Comparison of ENCODE assay signal across 8 cellular contexts in genomic region chr2:190887089-190887488, GRCh38. TPM values are rescaled to one million over a fixed set of nuclear protein-coding genes. Genes with fewer than 3 reads are reported as not detected.
DNase-seq lines count a peak whose midpoint lies in the region; ATAC-seq and TF ChIP-seq lines count a peak whose summit lies in the region.

No MANE protein-coding gene starts in this region.

- TF ChIP-seq POLR2A in testis (IDR thresholded peaks at IDR 0.05) = no peak

- no peak for ATAC-seq in CD4-positive, CD25-positive, alpha-beta regulatory T cell (ENCODE audit: low read depth in 2 of 2)
- peak; percentile 46 for ATAC-seq in GM19372 (IDR thresholded peaks at IDR 0.05; ENCODE audit: low read depth, unreplicated experiment)
- peak; percentile 63 for ATAC-seq in HG03280 (IDR thresholded peaks at IDR 0.05; ENCODE audit: unreplicated experiment)

- H3K4me1 Mint-ChIP-seq in CD4-positive, CD25-positive, alpha-beta regulatory T cell = peaks cover 48 to 89% (median 64%) of the 10 kb centered on the region in 4 donors

- H3K27ac ChIP-seq in CD4-positive, CD25-positive, alpha-beta regulatory T cell (ENCODE audit: insufficient read depth, low read length, poor library complexity, severe bottlenecking) = peak overlapping the region; percentile 65
- no peak overlapping the region for H3K27ac ChIP-seq in testis

- no peak for TF ChIP-seq CTCF in choroid plexus epithelial cell (conservative IDR thresholded peaks at IDR 0.05; ENCODE audit: low read depth, low read length)
- TF ChIP-seq CTCF in testis (IDR thresholded peaks at IDR 0.05) = no peak

- H3K27me3 ChIP-seq in CD4-positive, CD25-positive, alpha-beta regulatory T cell (ENCODE audit: control insufficient read depth, insufficient read depth, low read length) = no peaks in the 10 kb centered on the region
- H3K27me3 ChIP-seq in testis = no peaks in the 10 kb centered on the region

- H3K36me3 ChIP-seq in CD4-positive, CD25-positive, alpha-beta regulatory T cell (ENCODE audit: control insufficient read depth, insufficient read depth, low read length) = peaks cover 14% of the 10 kb centered on the region
- H3K36me3 ChIP-seq in testis (ENCODE audit: low read depth, missing control alignments) = no peaks in the 10 kb centered on the region

- intact Hi-C loops in testis (cut with DNase I; ENCODE audit: low total_unique reads) = no loop called here

- 73 to 75% methylated on average over 2 of the region's 2 CpGs for WGBS in testis, 2 donors

- peaks cover 3% of the 10 kb centered on the region for H3K36me3 Mint-ChIP-seq in CD4-positive, CD25-positive, alpha-beta regulatory T cell

- H3K4me3 ChIP-seq in CD4-positive, CD25-positive, alpha-beta regulatory T cell (ENCODE audit: low read depth, low read length) = peak overlapping the region; percentile 77
- H3K4me3 ChIP-seq in choroid plexus epithelial cell (ENCODE audit: low read depth, low read length) (no peak overlapping the region), testis (no peak overlapping the region)

- no peaks in the 10 kb centered on the region for H3K9me3 Mint-ChIP-seq in CD4-positive, CD25-positive, alpha-beta regulatory T cell

- peaks cover under 1% of the 10 kb centered on the region for H3K27me3 Mint-ChIP-seq in CD4-positive, CD25-positive, alpha-beta regulatory T cell

- peaks cover 86% of the 10 kb centered on the region for H3K4me1 ChIP-seq in CD4-positive, CD25-positive, alpha-beta regulatory T cell (ENCODE audit: control insufficient read depth, insufficient read depth, low read length, poor library complexity, severe bottlenecking)
- peaks cover 17% of the 10 kb centered on the region for H3K4me1 ChIP-seq in testis

- no peaks in the 10 kb centered on the region for H3K9me3 ChIP-seq in CD4-positive, CD25-positive, alpha-beta regulatory T cell (ENCODE audit: control insufficient read depth in 2 of 2, low read length in 2 of 2)
- H3K9me3 ChIP-seq in testis = no peaks in the 10 kb centered on the region

- peak overlapping the region; percentile 69 to 86 (median 69) for H3K4me3 Mint-ChIP-seq in CD4-positive, CD25-positive, alpha-beta regulatory T cell

- DNase-seq in CD4-positive, CD25-positive, alpha-beta regulatory T cell = peak in 1 of 3 donors; percentile 33
- DNase-seq in choroid plexus epithelial cell (ENCODE audit: low read depth) (peak; percentile 52), NCI-H526 treated with DMSO at 0.1 percent for 48 hours (lab: John Stamatoyannopoulos, UW) (no peak), GM19238 (ENCODE audit: insufficient read length, low spot score) (no peak), testis (no peak)
- no peak for DNase-seq in activated CD8-positive, alpha-beta memory T cell treated with anti-CD3 and anti-CD28 coated beads, Interleukin-2, amount 50 U/mL, for 48 hours

- peak overlapping the region in 1 of 3 donors; percentile 43 for H3K27ac Mint-ChIP-seq in CD4-positive, CD25-positive, alpha-beta regulatory T cell

RNA-seq across cellular contexts. Expression of gene GLS, which starts 6.5 kb away (rescaled TPM):
- total RNA-seq in CD4-positive, CD25-positive, alpha-beta regulatory T cell = 301 TPM
- polyA plus RNA-seq in CD4-positive, CD25-positive, alpha-beta regulatory T cell = 10 to 100 TPM; 38.7 to 65.7 (median 43.9) TPM
- 100 to 1,000 TPM in 1 of 2 donors, 10 to 100 TPM in 1; 77.7 to 130 TPM for total RNA-seq in testis
- polyA plus RNA-seq in testis (ENCODE audit: insufficient read depth, low read depth, low replicate concordance) = 22.8 TPM

Comparison
In these comparisons a context has a peak if more than half of its experiments do, and no peak if none do; other contexts are left out.
1. ATAC-seq: peak in GM19372 (single experiment) and HG03280 (single experiment); none in CD4-positive, CD25-positive, alpha-beta regulatory T cell (0 of 2).